23 cellular contexts compared by ENCODE assay signal in the genomic region with DNA sequence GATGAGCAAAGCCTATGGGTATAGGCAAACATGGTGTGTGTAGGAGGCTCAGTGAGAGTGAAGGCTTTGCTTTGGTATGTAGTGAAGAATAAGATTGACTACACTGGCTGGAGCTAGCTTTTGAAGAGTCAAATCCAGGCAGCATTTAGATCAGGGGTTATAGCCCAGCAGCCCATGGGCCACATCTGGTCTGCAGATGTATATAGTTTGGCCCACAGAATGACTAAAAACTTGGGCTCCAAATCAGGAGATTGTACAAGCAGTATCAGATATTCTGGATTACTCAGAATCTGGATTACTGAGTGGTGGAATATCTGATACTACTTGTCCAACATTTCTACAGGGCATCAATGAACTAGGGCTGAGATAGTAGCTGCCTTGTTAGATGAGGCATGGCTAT.
DNase-seq lines count a peak whose midpoint lies in the region; ATAC-seq, FAIRE-seq and TF ChIP-seq lines count a peak whose summit lies in the region.
"Had no signal": no experiment of that assay in that cellular context is flagged by ENCODE, and none has a peak within 500 bp of the region (broad histone marks: within the 10 kb centered on the region; RNA-seq: fewer than 3 reads in every experiment).

No MANE protein-coding gene starts in this region.

- H2BK15ac ChIP-seq in H1 (ENCODE audit: low read length), result no peak overlapping the region; the same call in 1 of the 2 replicates

- peaks cover 33% of the 10 kb centered on the region for H3K4me1 ChIP-seq in HUES48 (ENCODE audit: control insufficient read depth, insufficient read depth, low read length)
- H3K4me1 ChIP-seq in H1 (replicated peaks in 1 of 4; ENCODE audit: control insufficient read depth in 3 of 4, insufficient read depth in 4 of 4, low read length in 3 of 4), result peaks cover 0 to 15% (median 8%) of the 10 kb centered on the region in 4 experiments; a peak in 4 of 7 replicates
- H3K4me1 ChIP-seq in hepatocyte (ENCODE audit: insufficient read depth), result no peaks in the 10 kb centered on the region
- H3K4me1 ChIP-seq: A549, SJSA1 had no signal

- no peaks in the 10 kb centered on the region for H3K36me3 Mint-ChIP-seq in natural killer cell treated with Interleukin-12 subunit alpha and Interleukin-12 subunit beta and Interleukin-15 and Interleukin-18, amount 100 ng/mL, for 72 hours

- no peaks in the 10 kb centered on the region for H3K79me1 ChIP-seq in H1 (ENCODE audit: low read depth, low read length)

- H2BK20ac ChIP-seq in H1 (ENCODE audit: low read length), result peak overlapping the region; percentile 92

- H3K27me3 Mint-ChIP-seq in natural killer cell treated with Interleukin-12 subunit alpha and Interleukin-12 subunit beta and Interleukin-15 and Interleukin-18, amount 100 ng/mL, for 72 hours, result no peaks in the 10 kb centered on the region
- H3K27me3 Mint-ChIP-seq: IgD-negative memory B cell had no signal

- no peak for TF ChIP-seq RAD21 in H1 (IDR thresholded peaks at IDR 0.05 in 1 of 2, conservative IDR thresholded peaks at IDR 0.05 in 1 of 2; ENCODE audit: low read depth in 2 of 2, low read length in 2 of 2)

- no peak overlapping the region for H3K14ac ChIP-seq in H1 (ENCODE audit: insufficient read length)

- H3K9me3 Mint-ChIP-seq in natural killer cell treated with Interleukin-12 subunit alpha and Interleukin-12 subunit beta and Interleukin-15 and Interleukin-18, amount 100 ng/mL, for 72 hours, result no peaks in the 10 kb centered on the region
- H3K9me3 Mint-ChIP-seq: IgD-negative memory B cell had no signal

- no peak for FAIRE-seq in H1 (lab: Jason Lieb, UNC)
- FAIRE-seq: A549, D721Med, GM12892, RCC 7860 had no signal

- H2BK5ac ChIP-seq in H1 (ENCODE audit: low read depth, low read length), result peak overlapping the region; percentile 96

- TF ChIP-seq CTCF in H1 (IDR thresholded peaks at IDR 0.05; ENCODE audit: control extremely low read depth in 1 of 3, insufficient read depth in 1 of 3, low read depth in 1 of 3, low read length in 3 of 3), result no peak
- TF ChIP-seq CTCF in foreskin fibroblast (IDR thresholded peaks at IDR 0.05; ENCODE audit: low read depth, low read length), result no peak
- no peak for TF ChIP-seq CTCF in hepatocyte (IDR thresholded peaks at IDR 0.05; ENCODE audit: poor library complexity)

- DNase-seq in GM04504 (ENCODE audit: low read depth), result peak; percentile 9
- DNase-seq in H1 (ENCODE audit: low read depth in 1 of 2, low spot score in 2 of 2), result no peak
- DNase-seq in foreskin fibroblast, result peak; percentile 46 to 80
- no peak for DNase-seq in activated gamma-delta T cell treated with Interleukin-2 at 50 U/mL for 16 hours
- DNase-seq in cerebellum (ENCODE audit: low spot score), result no peak
- DNase-seq in hepatocyte (ENCODE audit: low spot score), result no peak
- no peak for DNase-seq in natural killer cell treated with Interleukin-12 subunit alpha and Interleukin-12 subunit beta and Interleukin-15 and Interleukin-18, amount 100 ng/mL, for 72 hours (ENCODE audit: low spot score)
- DNase-seq: BE2C, DMS79, H7, NCI-H1105, NCI-H2081, NCI-H2171, NCI-H524 treated with DMSO at 0.1 percent for 48 hours, OCI-M1 had no signal

- H3K9me3 ChIP-seq in HUES48 (ENCODE audit: control insufficient read depth, insufficient read depth, low read length), result no peaks in the 10 kb centered on the region
- no peaks in the 10 kb centered on the region for H3K9me3 ChIP-seq in H1 (ENCODE audit: insufficient read depth in 2 of 2, low read depth in 1 of 2, low read length in 1 of 2)
- no peaks in the 10 kb centered on the region for H3K9me3 ChIP-seq in hepatocyte (ENCODE audit: low read depth)
- H3K9me3 ChIP-seq: A549, BE2C, SJSA1 had no signal

- peak overlapping the region; percentile 94 for H2BK120ac ChIP-seq in H1 (replicated peaks; ENCODE audit: low read depth, low read length)

- TF ChIP-seq POLR2A in H1 (IDR thresholded peaks at IDR 0.05; ENCODE audit: control extremely low read depth in 1 of 2, low read depth in 2 of 2, low read length in 2 of 2), result no peak

- H3K23me2 ChIP-seq in H1 (ENCODE audit: low read depth, low read length), result no peaks in the 10 kb centered on the region; the same call in 1 of the 2 replicates

- H4K20me1 ChIP-seq in H1 (replicated peaks in 1 of 2; ENCODE audit: control insufficient read depth in 1 of 2, insufficient read depth in 2 of 2, low read length in 2 of 2), result no peaks in the 10 kb centered on the region
- no peaks in the 10 kb centered on the region for H4K20me1 ChIP-seq in hepatocyte (ENCODE audit: insufficient read depth, poor library complexity, severe bottlenecking)

- H3K4me3 Mint-ChIP-seq in natural killer cell treated with Interleukin-12 subunit alpha and Interleukin-12 subunit beta and Interleukin-15 and Interleukin-18, amount 100 ng/mL, for 72 hours, result no peak overlapping the region
- H3K4me3 Mint-ChIP-seq: IgD-negative memory B cell had no signal

- no peaks in the 10 kb centered on the region; a peak in 1 of 4 replicates for H3K79me2 ChIP-seq in H1 (ENCODE audit: control insufficient read depth in 1 of 2, insufficient read depth in 2 of 2, low read length in 2 of 2)
- no peaks in the 10 kb centered on the region for H3K79me2 ChIP-seq in hepatocyte

- H2BK12ac ChIP-seq in H1 (ENCODE audit: low read depth, low read length), result peak overlapping the region; percentile 99

- no peak overlapping the region for H3K56ac ChIP-seq in H1 (replicated peaks; ENCODE audit: insufficient read length, low read depth, low read length)

- H3K9me2 ChIP-seq in hepatocyte (replicated peaks; ENCODE audit: insufficient read depth), result no peaks in the 10 kb centered on the region

- H4K8ac ChIP-seq in H1 (ENCODE audit: extremely low read depth, insufficient read depth, low read length), result no peak overlapping the region

- H3K27me3 ChIP-seq in HUES48 (ENCODE audit: control insufficient read depth, insufficient read depth, low read length), result no peaks in the 10 kb centered on the region
- no peaks in the 10 kb centered on the region for H3K27me3 ChIP-seq in H1 (replicated peaks in 1 of 4; ENCODE audit: control insufficient read depth in 3 of 4, extremely low read depth in 1 of 4, insufficient read depth in 3 of 4, low read length in 3 of 4)
- H3K27me3 ChIP-seq in hepatocyte, result no peaks in the 10 kb centered on the region
- H3K27me3 ChIP-seq: BE2C, SJSA1 had no signal

- H3K4me3 ChIP-seq in HUES48 (ENCODE audit: low read depth, low read length) (no peak overlapping the region), H1 (ENCODE audit: extremely low read depth in 1 of 4, insufficient read depth in 2 of 4, low read depth in 3 of 4, low read length in 4 of 4) (no peak overlapping the region), foreskin fibroblast (ENCODE audit: low read depth in 1 of 2, low read length in 2 of 2) (no peak overlapping the region), hepatocyte (no peak overlapping the region)
- H3K4me3 ChIP-seq: A549, SJSA1 had no signal

- H2AFZ ChIP-seq in H1 (ENCODE audit: low read length) (no peak overlapping the region), hepatocyte (no peak overlapping the region)

- no peak for ATAC-seq in natural killer cell treated with Interleukin-12 subunit alpha and Interleukin-12 subunit beta and Interleukin-15 and Interleukin-18, amount 100 ng/mL, for 72 hours
- ATAC-seq: A549, Right ventricle myocardium inferior had no signal

- no peak overlapping the region for H3K27ac ChIP-seq in HUES48 (ENCODE audit: low read depth, low read length)
- H3K27ac ChIP-seq in H1 (ENCODE audit: low read depth, low read length), result no peak overlapping the region
- H3K27ac ChIP-seq in hepatocyte, result no peak overlapping the region
- H3K27ac ChIP-seq: A549, SJSA1 had no signal

- no peaks in the 10 kb centered on the region for H3K4me1 Mint-ChIP-seq in natural killer cell treated with Interleukin-12 subunit alpha and Interleukin-12 subunit beta and Interleukin-15 and Interleukin-18, amount 100 ng/mL, for 72 hours (ENCODE audit: low read depth in 2 of 2)

- TF ChIP-seq EP300 in H1 (IDR thresholded peaks at IDR 0.05; ENCODE audit: borderline replicate concordance in 1 of 2, low read depth in 2 of 2, low read length in 2 of 2), result no peak

- CTCF ChIA-PET in H1 (lab: Charles Lee; ENCODE audit: partially characterized antibody), result interaction anchor here (1.2 kb wide), 1 partner anchor 10 kb away, joined by 3 read pairs; no protein-coding TSS in a partner anchor

- peak overlapping the region; percentile 50 for H3K4ac ChIP-seq in H1 (replicated peaks; ENCODE audit: insufficient read length, low read depth, low read length)

- H3K4me2 ChIP-seq in H1 (ENCODE audit: insufficient read depth in 1 of 2, low read depth in 2 of 2, low read length in 2 of 2) (no peak overlapping the region), hepatocyte (no peak overlapping the region)
- H3K4me2 ChIP-seq: A549 had no signal

- POLR2A ChIA-PET in H1 (lab: Charles Lee; ENCODE audit: partially characterized antibody), result no interaction called here

- peak overlapping the region; percentile 79 for H4K5ac ChIP-seq in H1 (ENCODE audit: insufficient read length, low read depth, low read length)

- H3K36me3 ChIP-seq in HUES48 (ENCODE audit: control insufficient read depth, insufficient read depth, low read length) (no peaks in the 10 kb centered on the region), H1 (ENCODE audit: control insufficient read depth in 2 of 4, insufficient read depth in 4 of 4, low read length in 3 of 4) (no peaks in the 10 kb centered on the region), hepatocyte (replicated peaks; ENCODE audit: insufficient read depth, low read depth) (no peaks in the 10 kb centered on the region)
- H3K36me3 ChIP-seq: BE2C, SJSA1 had no signal

- H3K9ac ChIP-seq in HUES48 (ENCODE audit: low read depth, low read length) (peak overlapping the region; percentile 12; the same call in 1 of the 2 replicates), H1 (replicated peaks in 1 of 4; ENCODE audit: extremely low read depth in 1 of 4, low read depth in 3 of 4, low read length in 3 of 4) (peak overlapping the region in 1 of 4 experiments; percentile 13; a peak in 1 of 7 replicates)

- no peak overlapping the region for H3K27ac Mint-ChIP-seq in natural killer cell treated with Interleukin-12 subunit alpha and Interleukin-12 subunit beta and Interleukin-15 and Interleukin-18, amount 100 ng/mL, for 72 hours
- H3K27ac Mint-ChIP-seq: IgD-negative memory B cell had no signal

- H3K18ac ChIP-seq in H1 (ENCODE audit: extremely low read depth, low read length), result peak overlapping the region; percentile 72

- no peak overlapping the region for H3K23ac ChIP-seq in H1 (ENCODE audit: insufficient read length)

- H2AK5ac ChIP-seq in H1 (ENCODE audit: low read depth, low read length), result peak overlapping the region; percentile 94

- peak overlapping the region; percentile 75 for H4K91ac ChIP-seq in H1 (replicated peaks; ENCODE audit: insufficient read length, low read length)

TF ChIP-seq in H1, 55 proteins besides CTCF, POLR2A, EP300 and RAD21 (continues in another document):
- no peak for TF ChIP-seq KDM1A (IDR thresholded peaks at IDR 0.05; ENCODE audit: borderline replicate concordance, low read length)
- TF ChIP-seq, protein P1, sequence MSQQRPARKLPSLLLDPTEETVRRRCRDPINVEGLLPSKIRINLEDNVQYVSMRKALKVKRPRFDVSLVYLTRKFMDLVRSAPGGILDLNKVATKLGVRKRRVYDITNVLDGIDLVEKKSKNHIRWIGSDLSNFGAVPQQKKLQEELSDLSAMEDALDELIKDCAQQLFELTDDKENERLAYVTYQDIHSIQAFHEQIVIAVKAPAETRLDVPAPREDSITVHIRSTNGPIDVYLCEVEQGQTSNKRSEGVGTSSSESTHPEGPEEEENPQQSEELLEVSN (IDR thresholded peaks at IDR 0.05), result no peak

Comparison
In these comparisons a context has a peak if more than half of its experiments do, and no peak if none do; other contexts are left out.
1. DNase-seq: peak in GM04504 (single experiment) and foreskin fibroblast (2 of 2); none in H1 (0 of 2), activated gamma-delta T cell treated with Interleukin-2 at 50 U/mL for 16 hours (single experiment), cerebellum (single experiment), hepatocyte (single experiment) and natural killer cell treated with Interleukin-12 subunit alpha and Interleukin-12 subunit beta and Interleukin-15 and Interleukin-18, amount 100 ng/mL, for 72 hours (single experiment).